Comparison of ENCODE assay signal across 13 cellular contexts in genomic region chr20:62587757-62588402, GRCh38. TPM values are rescaled to one million over a fixed set of nuclear protein-coding genes. Genes with fewer than 3 reads are reported as not detected.
DNase-seq lines count a peak whose midpoint lies in the region; ATAC-seq, FAIRE-seq and TF ChIP-seq lines count a peak whose summit lies in the region.
"Had no signal": no experiment of that assay in that cellular context is flagged by ENCODE, and none has a peak within 500 bp of the region (broad histone marks: within the 10 kb centered on the region; RNA-seq: fewer than 3 reads in every experiment).

No MANE protein-coding gene starts in this region.

- H3K4ac ChIP-seq in H1 (replicated peaks; ENCODE audit: insufficient read length, low read depth, low read length) = no peak overlapping the region

- H3K27ac ChIP-seq in H1 (ENCODE audit: low read depth, low read length) = no peak overlapping the region
- H3K27ac ChIP-seq: colonic mucosa, heart left ventricle had no signal

- no peaks in the 10 kb centered on the region for H3K36me3 ChIP-seq in H1 (ENCODE audit: control insufficient read depth in 2 of 4, insufficient read depth in 4 of 4, low read length in 3 of 4)
- H3K36me3 ChIP-seq: colonic mucosa, heart left ventricle had no signal

- H3K4me2 ChIP-seq in H1 (ENCODE audit: insufficient read depth in 1 of 2, low read depth in 2 of 2, low read length in 2 of 2) = no peak overlapping the region

- CTCF ChIA-PET in H1 (lab: Charles Lee; ENCODE audit: partially characterized antibody) = interaction anchor here (0.7 to 7.6 kb wide), 14 partner anchors 12 to 179 kb away, joined by 3 to 45 read pairs (median 5); no protein-coding TSS in a partner anchor

- no peak overlapping the region for H2AFZ ChIP-seq in H1 (ENCODE audit: low read length)

- WGBS in H1 (ENCODE audit: extremely low coverage in 1 of 2, insufficient coverage in 1 of 2, insufficient read length in 1 of 2, insufficient replicate concordance in 2 of 2, low coverage in 1 of 2, low lambda C conversion rate in 2 of 2, missing lambda C conversion rate in 1 of 2), 2 experiments = 82% methylated on average over 20 of the region's 20 CpGs; no CpG with 5 or more reads in 1 of the 2 experiments

- no peak overlapping the region for H3K18ac ChIP-seq in H1 (ENCODE audit: extremely low read depth, low read length)

- POLR2A ChIA-PET in H1 (lab: Charles Lee; ENCODE audit: partially characterized antibody) = no interaction called here

- no peak for TF ChIP-seq EP300 in H1 (IDR thresholded peaks at IDR 0.05; ENCODE audit: borderline replicate concordance in 1 of 2, low read depth in 2 of 2, low read length in 2 of 2)

- H2BK12ac ChIP-seq in H1 (ENCODE audit: low read depth, low read length) = no peak overlapping the region

- no peaks in the 10 kb centered on the region for H3K79me2 ChIP-seq in H1 (ENCODE audit: control insufficient read depth in 1 of 2, insufficient read depth in 2 of 2, low read length in 2 of 2)

- H3K4me3 ChIP-seq in H1 (ENCODE audit: extremely low read depth in 1 of 4, insufficient read depth in 2 of 4, low read depth in 3 of 4, low read length in 4 of 4) = no peak overlapping the region
- H3K4me3 ChIP-seq: colonic mucosa, heart left ventricle had no signal

- TF ChIP-seq RAD21 in H1 (IDR thresholded peaks at IDR 0.05 in 1 of 2, conservative IDR thresholded peaks at IDR 0.05 in 1 of 2; ENCODE audit: low read depth in 2 of 2, low read length in 2 of 2) = no peak; a peak in 1 of 4 replicates

- H3K14ac ChIP-seq in H1 (ENCODE audit: insufficient read length) = no peak overlapping the region

- H2BK5ac ChIP-seq in H1 (ENCODE audit: low read depth, low read length) = no peak overlapping the region

- no peak overlapping the region for H4K5ac ChIP-seq in H1 (ENCODE audit: insufficient read length, low read depth, low read length)

- H3K9ac ChIP-seq in H1 (replicated peaks in 1 of 4; ENCODE audit: extremely low read depth in 1 of 4, low read depth in 3 of 4, low read length in 3 of 4) = no peak overlapping the region

- H3K27me3 ChIP-seq in H1 (replicated peaks in 1 of 4; ENCODE audit: control insufficient read depth in 3 of 4, extremely low read depth in 1 of 4, insufficient read depth in 3 of 4, low read length in 3 of 4) = no peaks in the 10 kb centered on the region; a peak in 1 of 7 replicates
- H3K27me3 ChIP-seq: colonic mucosa had no signal

- no peak for TF ChIP-seq POLR2A in H1 (IDR thresholded peaks at IDR 0.05; ENCODE audit: control extremely low read depth in 1 of 2, low read depth in 2 of 2, low read length in 2 of 2)

- TF ChIP-seq CTCF in H1 (IDR thresholded peaks at IDR 0.05; ENCODE audit: control extremely low read depth in 1 of 3, insufficient read depth in 1 of 3, low read depth in 1 of 3, low read length in 3 of 3) = no peak

- H4K8ac ChIP-seq in H1 (ENCODE audit: extremely low read depth, insufficient read depth, low read length) = no peak overlapping the region

- DNase-seq in stimulated activated CD4-positive, alpha-beta T cell treated with anti-CD3 and anti-CD28 coated beads, Interleukin-1b, Interleukin-23, amount 100 ng/mL, for 48 hours = peak; percentile 28
- DNase-seq in stimulated activated CD4-positive, alpha-beta T cell treated with anti-CD3 and anti-CD28 coated beads, Interleukin-4, amount 100 ng/mL, for 24 hours = no peak
- peak in 1 of 2 experiments; percentile 72 for DNase-seq in H1 (ENCODE audit: low read depth in 1 of 2, low spot score in 2 of 2)
- DNase-seq in urothelium cell line (ENCODE audit: low spot score) = peak; percentile 62
- no peak for DNase-seq in NCI-H1694 treated with DMSO at 0.1 percent for 48 hours (lab: John Stamatoyannopoulos, UW)
- DNase-seq in NCI-H2107 treated with DMSO at 0.1 percent for 48 hours (lab: John Stamatoyannopoulos, UW; ENCODE audit: unreplicated experiment) = no peak
- DNase-seq: colonic mucosa, NCI-H526, SW 1271 had no signal

- no peak overlapping the region for H4K91ac ChIP-seq in H1 (replicated peaks; ENCODE audit: insufficient read length, low read length)

- no peaks in the 10 kb centered on the region; a peak in 1 of 7 replicates for H3K4me1 ChIP-seq in H1 (replicated peaks in 1 of 4; ENCODE audit: control insufficient read depth in 3 of 4, insufficient read depth in 4 of 4, low read length in 3 of 4)
- H3K4me1 ChIP-seq: colonic mucosa had no signal

- no peaks in the 10 kb centered on the region for H3K79me1 ChIP-seq in H1 (ENCODE audit: low read depth, low read length)

- H3K23me2 ChIP-seq in H1 (ENCODE audit: low read depth, low read length) = peaks cover 3% of the 10 kb centered on the region

- FAIRE-seq in H1 (lab: Jason Lieb, UNC) (no peak), urothelium cell line (lab: Jason Lieb, UNC) (no peak)

- no peak overlapping the region for H2AK5ac ChIP-seq in H1 (ENCODE audit: low read depth, low read length)

- no peak overlapping the region for H3K23ac ChIP-seq in H1 (ENCODE audit: insufficient read length)

- no peak for ATAC-seq in HG03521 (IDR thresholded peaks at IDR 0.05; ENCODE audit: unreplicated experiment)
- ATAC-seq: heart left ventricle, sciatic nerve had no signal

- no peak overlapping the region for H2BK20ac ChIP-seq in H1 (ENCODE audit: low read length)

- no peak overlapping the region for H2BK15ac ChIP-seq in H1 (ENCODE audit: low read length)

- no peaks in the 10 kb centered on the region for H3K9me3 ChIP-seq in H1 (ENCODE audit: insufficient read depth in 2 of 2, low read depth in 1 of 2, low read length in 1 of 2)
- H3K9me3 ChIP-seq: colonic mucosa, heart left ventricle had no signal

- no peak overlapping the region for H2BK120ac ChIP-seq in H1 (replicated peaks; ENCODE audit: low read depth, low read length)

- H4K20me1 ChIP-seq in H1 (replicated peaks in 1 of 2; ENCODE audit: control insufficient read depth in 1 of 2, insufficient read depth in 2 of 2, low read length in 2 of 2) = peaks cover 0 to 10% of the 10 kb centered on the region in 2 experiments

- H3K56ac ChIP-seq in H1 (replicated peaks; ENCODE audit: insufficient read length, low read depth, low read length) = no peak overlapping the region

TF ChIP-seq in H1, 55 proteins besides CTCF, POLR2A, EP300 and RAD21:
- peak; percentile 78; the same call in 1 of the 2 replicates for TF ChIP-seq GABPA (IDR thresholded peaks at IDR 0.05; ENCODE audit: borderline replicate concordance, insufficient read depth, low read length)
- no peak for TF ChIP-seq HDAC6 (IDR thresholded peaks at IDR 0.05; ENCODE audit: low read depth, low read length)
- peak; percentile 69; a peak in 1 of 4 replicates for TF ChIP-seq SIN3A (conservative IDR thresholded peaks at IDR 0.05 in 1 of 2, IDR thresholded peaks at IDR 0.05 in 1 of 2; ENCODE audit: low read depth in 1 of 2, low read length in 2 of 2)

RNA-seq across cellular contexts. Expression of gene SLCO4A1, which starts 54.4 kb away (rescaled TPM):
- 34.3 TPM for polyA plus RNA-seq in PFSK-1 (2012; ENCODE audit: insufficient read length, low read depth)
- total RNA-seq in H1 (2021; fragmentation: NEBNext Ultra II Directional; extraction: Animal tissue kit (Norgen Biotek cat#: 25700)) = 18.2 and 18.5 TPM in 2 replicates
- 10.5 and 13.3 TPM in 2 replicates for polyA plus RNA-seq in H1 (2011; rRNA removed)
- polyA plus RNA-seq in H1 (2011; cell fraction: cytosol; rRNA removed) = 10.5 TPM
- polyA plus RNA-seq in H1 (2011; cell fraction: nucleus; rRNA removed) = 30.4 TPM
- 15.4 to 21.3 TPM (median 15.8 TPM) in 4 replicates for polyA plus RNA-seq in H1 (2012, experiment 1 of 2)
- 19.2 TPM for polyA plus RNA-seq in H1 (2012, experiment 2 of 2)
- 19.8 TPM for polyA plus RNA-seq in H1 (2013, experiment 1 of 2)
- 21.9 TPM for polyA plus RNA-seq in H1 (2013, experiment 2 of 2)
- 6.1 and 7.4 TPM in 2 replicates for polyA minus RNA-seq in H1 (2011; rRNA and poly(A)+ RNA removed)
- 9.3 TPM for polyA minus RNA-seq in H1 (2011; cell fraction: cytosol; rRNA and poly(A)+ RNA removed)
- polyA minus RNA-seq in H1 (2011; cell fraction: nucleus; rRNA and poly(A)+ RNA removed) = 10.6 TPM

Comparison
In these comparisons a context has a peak if more than half of its experiments do, and no peak if none do; other contexts are left out.
1. DNase-seq: peak in stimulated activated CD4-positive, alpha-beta T cell treated with anti-CD3 and anti-CD28 coated beads, Interleukin-1b, Interleukin-23, amount 100 ng/mL, for 48 hours (single experiment) and urothelium cell line (single experiment); none in stimulated activated CD4-positive, alpha-beta T cell treated with anti-CD3 and anti-CD28 coated beads, Interleukin-4, amount 100 ng/mL, for 24 hours (single experiment), NCI-H1694 treated with DMSO at 0.1 percent for 48 hours (single experiment) and NCI-H2107 treated with DMSO at 0.1 percent for 48 hours (single experiment).